9 cellular contexts compared by ENCODE assay signal in the genomic region with DNA sequence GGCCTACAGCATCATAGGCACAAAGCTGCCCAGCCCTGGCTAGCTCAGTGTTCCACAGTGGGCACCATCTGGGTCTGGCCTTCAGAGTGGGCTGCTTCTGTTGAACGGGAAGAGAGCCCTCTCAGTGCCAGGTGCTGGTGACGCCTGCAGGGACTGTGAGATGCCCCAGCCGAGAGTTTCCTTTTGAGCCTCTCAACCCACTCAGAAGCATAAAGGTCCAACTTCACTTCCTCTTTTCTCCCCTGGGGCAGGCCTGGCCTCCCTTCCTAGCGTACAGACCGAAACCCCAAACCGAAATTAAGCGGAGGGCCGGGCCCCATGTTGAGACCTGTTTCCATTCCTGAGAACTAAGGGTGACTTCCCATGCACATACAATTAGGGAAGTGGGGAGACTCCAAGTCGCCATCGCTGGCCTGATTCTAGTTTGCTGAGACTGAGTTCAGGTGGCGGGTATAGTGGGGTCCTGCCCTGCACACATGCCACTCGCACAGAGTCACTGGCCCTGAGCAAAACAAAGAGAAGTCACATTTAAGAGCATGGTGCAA. TPM values are rescaled to one million over a fixed set of nuclear protein-coding genes. Genes with fewer than 3 reads are reported as not detected.
DNase-seq lines count a peak whose midpoint lies in the region; ATAC-seq and TF ChIP-seq lines count a peak whose summit lies in the region.
"Had no signal": no experiment of that assay in that cellular context is flagged by ENCODE, and none has a peak within 500 bp of the region (broad histone marks: within the 10 kb centered on the region; RNA-seq: fewer than 3 reads in every experiment).

No MANE protein-coding gene starts in this region.

- peaks cover 52% of the 10 kb centered on the region for H3K36me3 Mint-ChIP-seq in activated naive CD4-positive, alpha-beta T cell treated with anti-CD3 and anti-CD28 coated beads, Interleukin-2, amount 10 ng/mL, durations not matched to agents 7 days and 5 days

- H3K9me3 Mint-ChIP-seq in activated naive CD4-positive, alpha-beta T cell treated with anti-CD3 and anti-CD28 coated beads, Interleukin-2, amount 10 ng/mL, durations not matched to agents 7 days and 5 days: no peaks in the 10 kb centered on the region
- H3K9me3 Mint-ChIP-seq: neural crest cell had no signal

- POLR2A ChIA-PET in GM10248 (lab: Yijun Ruan, JAX): interaction anchor here (0.6 to 1.5 kb wide), 4 partner anchors 27 to 67 kb away, joined by 3 to 11 read pairs (median 4); a partner anchor contains a TSS

- H3K4me3 ChIP-seq in suprapubic skin: no peak overlapping the region

- peaks cover 35% of the 10 kb centered on the region for H3K4me1 ChIP-seq in suprapubic skin

- TF ChIP-seq CTCF in GM10248 (IDR thresholded peaks at IDR 0.05; ENCODE audit: control extremely low read depth, extremely low read depth, low read depth, missing control alignments) (no peak), suprapubic skin (IDR thresholded peaks at IDR 0.05) (no peak)

- peak overlapping the region; percentile 91 for H3K27ac Mint-ChIP-seq in activated naive CD4-positive, alpha-beta T cell treated with anti-CD3 and anti-CD28 coated beads, Interleukin-2, amount 10 ng/mL, durations not matched to agents 7 days and 5 days

- H3K27me3 ChIP-seq in suprapubic skin: no peaks in the 10 kb centered on the region

- CTCF ChIA-PET in GM10248 (lab: Yijun Ruan, JAX): interaction anchor here (0.6 to 3.1 kb wide), 14 partner anchors 10 to 79 kb away, joined by 3 to 16 read pairs (median 3); a partner anchor contains a TSS
- CTCF ChIA-PET in activated naive CD4-positive, alpha-beta T cell treated with anti-CD3 and anti-CD28 coated beads, Interleukin-2, amount 10 ng/mL, durations not matched to agents 7 days and 5 days (lab: Charles Lee): interaction anchor here (1.2 to 1.3 kb wide), 2 partner anchors 63 to 67 kb away, joined by 3 read pairs; a partner anchor contains a TSS

- ATAC-seq in GM19468 (IDR thresholded peaks at IDR 0.05; ENCODE audit: extremely low read depth, unreplicated experiment) (peak; percentile 58), HG03520 (IDR thresholded peaks at IDR 0.05; ENCODE audit: unreplicated experiment) (peak; percentile 67)

- H3K36me3 ChIP-seq in suprapubic skin: peaks cover 60% of the 10 kb centered on the region

- DNase-seq in GM10248 (ENCODE audit: extremely low spot score) (peak; percentile 88), NCI-H1694 treated with DMSO at 0.1 percent for 48 hours (lab: John Stamatoyannopoulos, UW) (no peak), inferior parietal cortex (ENCODE audit: extremely low spot score) (no peak), suprapubic skin (ENCODE audit: low spot score in 2 of 2) (no peak)
- peak; percentile 32 for DNase-seq in activated naive CD4-positive, alpha-beta T cell treated with anti-CD3 and anti-CD28 coated beads, Interleukin-2, amount 10 ng/mL, durations not matched to agents 7 days and 5 days
- peak; percentile 56 for DNase-seq in stimulated activated CD4-positive, alpha-beta T cell treated with anti-CD3 and anti-CD28 coated beads, Interleukin-1b, Interleukin-23, amount 100 ng/mL, for 48 hours

- peaks cover 54% of the 10 kb centered on the region for H3K4me1 Mint-ChIP-seq in activated naive CD4-positive, alpha-beta T cell treated with anti-CD3 and anti-CD28 coated beads, Interleukin-2, amount 10 ng/mL, durations not matched to agents 7 days and 5 days

- no peak for TF ChIP-seq POLR2A in suprapubic skin (IDR thresholded peaks at IDR 0.05)

- no peak for TF ChIP-seq EP300 in suprapubic skin (IDR thresholded peaks at IDR 0.05)

- H3K27me3 Mint-ChIP-seq in activated naive CD4-positive, alpha-beta T cell treated with anti-CD3 and anti-CD28 coated beads, Interleukin-2, amount 10 ng/mL, durations not matched to agents 7 days and 5 days: no peaks in the 10 kb centered on the region

- no peak overlapping the region for H3K4me3 Mint-ChIP-seq in activated naive CD4-positive, alpha-beta T cell treated with anti-CD3 and anti-CD28 coated beads, Interleukin-2, amount 10 ng/mL, durations not matched to agents 7 days and 5 days
- H3K4me3 Mint-ChIP-seq: neural crest cell had no signal

- WGBS in suprapubic skin: 92% methylated on average over 11 of the region's 12 CpGs

- no peaks in the 10 kb centered on the region for H3K9me3 ChIP-seq in suprapubic skin

- no peak overlapping the region for H3K27ac ChIP-seq in suprapubic skin

RNA-seq across cellular contexts. Expression of a gene that starts 6.9 kb away (rescaled TPM):
- total RNA-seq in suprapubic skin: 10 to 100 TPM; 48.9 to 61.9 (median 58.5) TPM

RNA-seq across cellular contexts. Expression of a gene that starts 24.9 kb away (rescaled TPM):
- total RNA-seq in suprapubic skin: 1 to 10 TPM in 1 of 4 donors, under 1 TPM in 1, not detected in 2; 0.23 to 1.4 TPM
- total RNA-seq: neural crest cell had no signal

RNA-seq across cellular contexts. Expression of a gene that starts 42.3 kb away (rescaled TPM):
- total RNA-seq in suprapubic skin: 100 to 1,000 TPM; 195 to 224 (median 205) TPM

RNA-seq across cellular contexts. Expression of a gene that starts 54.8 kb away (rescaled TPM):
- total RNA-seq in suprapubic skin: not detected
- total RNA-seq: neural crest cell had no signal

Comparison
In these comparisons a context has a peak if more than half of its experiments do, and no peak if none do; other contexts are left out.
1. DNase-seq: peak in GM10248 (single experiment), activated naive CD4-positive, alpha-beta T cell treated with anti-CD3 and anti-CD28 coated beads, Interleukin-2, amount 10 ng/mL, durations not matched to agents 7 days and 5 days (single experiment) and stimulated activated CD4-positive, alpha-beta T cell treated with anti-CD3 and anti-CD28 coated beads, Interleukin-1b, Interleukin-23, amount 100 ng/mL, for 48 hours (single experiment); none in NCI-H1694 treated with DMSO at 0.1 percent for 48 hours (single experiment), inferior parietal cortex (single experiment) and suprapubic skin (0 of 2).